ENCODE assay signal across 12 cellular contexts in the genomic region with DNA sequence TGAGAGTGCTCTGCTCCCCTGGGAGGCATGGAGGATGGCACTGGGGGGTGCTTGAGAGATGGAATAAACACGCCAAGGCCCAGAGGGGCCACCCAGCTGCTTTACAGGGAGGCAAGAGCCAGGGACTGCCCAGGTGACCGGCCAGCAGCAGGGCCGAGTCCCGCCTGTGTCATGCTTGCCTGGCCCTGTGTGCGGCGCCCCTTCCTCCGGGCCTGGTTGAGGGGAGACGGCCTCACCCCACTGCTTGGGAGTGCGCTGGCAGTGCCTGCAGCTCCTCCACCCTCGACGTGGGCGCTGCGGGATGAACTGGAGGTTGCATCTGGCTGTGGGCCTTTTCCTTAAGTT. TPM values are rescaled to one million over a fixed set of nuclear protein-coding genes. Genes with fewer than 3 reads are reported as not detected.
A peak's percentile ranks its signal among the peaks of the same experiment; 100 is the strongest.
DNase-seq lines count a peak whose midpoint lies in the region; ATAC-seq, FAIRE-seq and TF ChIP-seq lines count a peak whose summit lies in the region.
"Had no signal": no experiment of that assay in that cellular context is flagged by ENCODE, and none has a peak within 500 bp of the region (broad histone marks: within the 10 kb centered on the region; RNA-seq: fewer than 3 reads in every experiment).

No MANE protein-coding gene starts in this region.

- no peak for ATAC-seq in left lung
- ATAC-seq in sciatic nerve: peak; percentile 12
- ATAC-seq: GM12878 had no signal

- H3K27me3 ChIP-seq in ACC112 (ENCODE audit: insufficient read depth, low read length) (no peaks in the 10 kb centered on the region), left lung (peaks cover 0 to 79% of the 10 kb centered on the region in 2 donors), PC-9 (ENCODE audit: insufficient read depth, low read depth) (no peaks in the 10 kb centered on the region)

- no peaks in the 10 kb centered on the region for H3K79me2 ChIP-seq in ACC112 (ENCODE audit: control insufficient read depth, insufficient read depth, low read length, unreplicated experiment)
- H3K79me2 ChIP-seq in PC-9 (ENCODE audit: low read depth): no peaks in the 10 kb centered on the region

- H3K4me1 ChIP-seq in ACC112 (ENCODE audit: control insufficient read depth, insufficient read depth, low read length, unreplicated experiment) (peaks cover 51% of the 10 kb centered on the region), left lung (peaks cover 8 to 14% of the 10 kb centered on the region in 2 donors), PC-9 (replicated peaks; ENCODE audit: insufficient read depth) (peaks cover 37% of the 10 kb centered on the region)

- no peaks in the 10 kb centered on the region for H3K9me2 ChIP-seq in PC-9 (ENCODE audit: insufficient read depth)

- H3K36me3 ChIP-seq in ACC112 (ENCODE audit: insufficient read depth, low read length) (no peaks in the 10 kb centered on the region), left lung (no peaks in the 10 kb centered on the region), PC-9 (ENCODE audit: low read depth) (no peaks in the 10 kb centered on the region)
- H3K36me3 ChIP-seq: spleen had no signal

- H3K9me3 ChIP-seq in left lung: peaks cover 0 to 11% of the 10 kb centered on the region in 2 donors
- H3K9me3 ChIP-seq in PC-9 (ENCODE audit: insufficient read depth, low read depth): 0 out of 2 replicates have a peak, but pooled peaks cover 6% of the 10 kb centered on the region

- no peaks in the 10 kb centered on the region for H4K20me1 ChIP-seq in PC-9 (ENCODE audit: insufficient read depth)

- no peak for FAIRE-seq in HTR-8/SVneo (lab: Jason Lieb, UNC)
- FAIRE-seq: GM12878 had no signal

- no peak for TF ChIP-seq CTCF in RWPE1 (conservative IDR thresholded peaks at IDR 0.05; ENCODE audit: low read depth)
- TF ChIP-seq CTCF in left lung (IDR thresholded peaks at IDR 0.05): no peak
- no peak for TF ChIP-seq CTCF in PC-9 (conservative IDR thresholded peaks at IDR 0.05)

- H3F3A ChIP-seq in PC-9 (ENCODE audit: insufficient read depth, low read depth): peaks cover 19% of the 10 kb centered on the region

- H2AFZ ChIP-seq in ACC112 (ENCODE audit: low read length, unreplicated experiment) (peak overlapping the region; percentile 26), PC-9 (no peak overlapping the region)

- intact Hi-C loops in left lung (cut with DNase I): no loop called here
- intact Hi-C loops in sciatic nerve (cut with DNase I): no loop called here
- intact Hi-C loops in PC-9 (cut with micrococcal nuclease; ENCODE audit: unreplicated experiment): no loop called here

- H3K4me3 ChIP-seq in ACC112 (ENCODE audit: low read depth, low read length) (no peak overlapping the region), left lung (no peak overlapping the region), PC-9 (no peak overlapping the region)
- H3K4me3 ChIP-seq: GM12878, spleen had no signal

- POLR2A ChIA-PET in RWPE1 (lab: Yijun Ruan, JAX; ENCODE audit: low non-redundant PET) (no interaction called here), PC-9 (lab: Charles Lee; ENCODE audit: unreplicated experiment) (no interaction called here)

- CTCF ChIA-PET in RWPE1 (lab: Yijun Ruan, JAX): no interaction called here
- CTCF ChIA-PET in PC-9 (lab: Charles Lee): no interaction called here

- H3K27ac ChIP-seq in ACC112 (ENCODE audit: low read depth, low read length) (peak overlapping the region; percentile 73), RWPE1 (peak overlapping the region; percentile 74), left lung (peak overlapping the region; percentile 50 to 70), PC-9 (no peak overlapping the region)

- DNase-seq in RWPE1 (ENCODE audit: low spot score): no peak
- DNase-seq in left lung: peak in 1 of 2 donors; percentile 68
- DNase-seq in sciatic nerve (ENCODE audit: low spot score): peak; percentile 59
- no peak for DNase-seq in superior temporal gyrus (ENCODE audit: extremely low spot score)
- no peak for DNase-seq in NCI-H748 treated with DMSO at 0.1 percent for 48 hours (lab: John Stamatoyannopoulos, UW)
- DNase-seq in HTR-8/SVneo (ENCODE audit: insufficient read length, low spot score): no peak
- no peak for DNase-seq in PC-9
- DNase-seq: GOT3, NCI-H1417, spleen had no signal

- H3K4me2 ChIP-seq in PC-9: no peak overlapping the region

- no TSS peak for BruUV-seq in PC-9 (replicated peaks; lab: Mats Ljungman, UMichigan)

RNA-seq across cellular contexts. Expression of gene COL6A2, which starts 33.1 kb away (rescaled TPM):
- 100 to 1,000 TPM; 405 to 474 TPM for total RNA-seq in left lung
- total RNA-seq in sciatic nerve: 397 TPM
- total RNA-seq in PC-9 (2021): 22.0 and 25.7 TPM in 2 replicates

Comparison
In these comparisons a context has a peak if more than half of its experiments do, and no peak if none do; other contexts are left out.
1. RNA of gene COL6A2, which starts 33.1 kb away (total RNA-seq): 405 to 474 TPM in left lung and 397 TPM in sciatic nerve (single experiment); 22.0 to 25.7 TPM in PC-9; every median in the first group is over 10 times any median in the second.